In the genomic region with DNA sequence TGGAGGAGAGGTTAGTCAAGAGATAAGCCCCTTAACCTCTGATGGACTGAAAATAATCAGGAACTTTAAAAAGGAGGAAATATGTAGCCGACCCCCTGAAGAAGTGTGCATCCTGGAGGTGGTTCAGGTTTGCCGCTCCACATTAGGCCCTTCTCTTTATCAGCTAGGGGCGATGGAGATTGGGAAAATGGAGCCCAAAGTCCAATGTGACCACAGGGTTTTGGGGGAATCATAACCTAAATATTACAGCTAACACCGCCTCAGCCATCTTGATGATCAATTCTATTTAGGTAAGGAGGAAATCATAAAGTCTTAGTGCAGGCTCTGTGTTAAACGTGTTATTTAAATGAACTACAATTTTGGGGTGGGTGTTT, we compare ENCODE assay signal across 8 cellular contexts. TPM values are rescaled to one million over a fixed set of nuclear protein-coding genes. Genes with fewer than 3 reads are reported as not detected.
A peak's percentile ranks its signal among the peaks of the same experiment; 100 is the strongest.
DNase-seq lines count a peak whose midpoint lies in the region; TF ChIP-seq lines count a peak whose summit lies in the region.

No MANE protein-coding gene starts in this region.

- H3K9me3 Mint-ChIP-seq in nephron progenitor cell: no peaks in the 10 kb centered on the region

- H4K20me1 ChIP-seq in BLaER1 treated with 17β-estradiol and CSF1 and Interleukin-3, amounts not matched to agents 10 nM and 100 nM: peaks cover 16 to 61% (median 48%) of the 10 kb centered on the region in 11 experiments; a peak in 19 of 22 replicates

- H3K4me1 ChIP-seq in BLaER1 treated with 17β-estradiol and CSF1 and Interleukin-3, amounts not matched to agents 10 nM and 100 nM: peaks cover 38 to 63% (median 44%) of the 10 kb centered on the region in 10 experiments

- H3K36me3 ChIP-seq in BLaER1 treated with 17β-estradiol and CSF1 and Interleukin-3, amounts not matched to agents 10 nM and 100 nM: peaks cover 17 to 51% (median 48%) of the 10 kb centered on the region in 11 experiments
- no peaks in the 10 kb centered on the region; the same call in 1 of the 2 replicates for H3K36me3 ChIP-seq in MG63

- no peak for TF ChIP-seq CTCF in dorsolateral prefrontal cortex (IDR thresholded peaks at IDR 0.05 in 54 of 56, conservative IDR thresholded peaks at IDR 0.05 in 2 of 56; ENCODE audit: low read depth in 1 of 56, partially characterized antibody in 56 of 56)
- no peak for TF ChIP-seq CTCF in nephron progenitor cell (IDR thresholded peaks at IDR 0.05)

- H3K9ac ChIP-seq in BLaER1 treated with 17β-estradiol and CSF1 and Interleukin-3, amounts not matched to agents 10 nM and 100 nM: peak overlapping the region; percentile 95 to 100 (median 99)

- no peaks in the 10 kb centered on the region for H3K27me3 ChIP-seq in BLaER1 treated with 17β-estradiol and CSF1 and Interleukin-3, amounts not matched to agents 10 nM and 100 nM
- H3K27me3 ChIP-seq in MG63: no peaks in the 10 kb centered on the region
- H3K27me3 ChIP-seq in dorsolateral prefrontal cortex: no peaks in the 10 kb centered on the region

- DNase-seq in MG63 (no peak), dorsolateral prefrontal cortex (no peak), nephron progenitor cell (no peak), SW480 (ENCODE audit: low spot score) (no peak), putamen (ENCODE audit: low spot score) (no peak), nucleus accumbens (lab: John Stamatoyannopoulos, UW) (no peak), T-helper 9 cell (no peak)

- intact Hi-C loops in dorsolateral prefrontal cortex (cut with DNase I): loop anchor here in 1 of 2 donors (5.0 kb wide), 2 partner anchors 58 to 128 kb away; no protein-coding TSS in a partner anchor

- H3K36me3 Mint-ChIP-seq in nephron progenitor cell (ENCODE audit: low read depth): peaks cover 26% of the 10 kb centered on the region

- peaks cover 53% of the 10 kb centered on the region for H3K4me1 Mint-ChIP-seq in nephron progenitor cell

- peak overlapping the region; percentile 88 for H3K4me3 Mint-ChIP-seq in nephron progenitor cell

- H3K9me3 ChIP-seq in BLaER1 treated with 17β-estradiol and CSF1 and Interleukin-3, amounts not matched to agents 10 nM and 100 nM (replicated peaks in 1 of 11): no peaks in the 10 kb centered on the region
- H3K9me3 ChIP-seq in MG63: no peaks in the 10 kb centered on the region

- peak overlapping the region; percentile 95 to 99 (median 98) for H3K27ac ChIP-seq in BLaER1 treated with 17β-estradiol and CSF1 and Interleukin-3, amounts not matched to agents 10 nM and 100 nM
- H3K27ac ChIP-seq in dorsolateral prefrontal cortex: peak overlapping the region in 53 of 59 donors; percentile 1 to 97 (median 94)

- peaks cover 7% of the 10 kb centered on the region for H3K27me3 Mint-ChIP-seq in nephron progenitor cell (ENCODE audit: low read depth, poor library complexity)

- peak overlapping the region; percentile 93 to 99 (median 97) for H3K4me3 ChIP-seq in BLaER1 treated with 17β-estradiol and CSF1 and Interleukin-3, amounts not matched to agents 10 nM and 100 nM
- H3K4me3 ChIP-seq in MG63 (peak overlapping the region; percentile 56), dorsolateral prefrontal cortex (peak overlapping the region; percentile 19 to 93 (median 78))

- peak overlapping the region; percentile 80 to 98 (median 91) for H3K4me2 ChIP-seq in BLaER1 treated with 17β-estradiol and CSF1 and Interleukin-3, amounts not matched to agents 10 nM and 100 nM

- H3K27ac Mint-ChIP-seq in nephron progenitor cell: no peak overlapping the region

RNA-seq across cellular contexts. Expression of gene OGFRL1, which starts 1.2 kb away (rescaled TPM):
- total RNA-seq in MG63 (2014; rRNA removed; shearing (Covaris generic); ENCODE audit: low replicate concordance): 3.5 and 5.8 TPM in 2 replicates
- 100 to 1,000 TPM in 23 of 120 experiments, 10 to 100 TPM in 97; 51.0 to 159 (median 84.2) TPM for total RNA-seq in dorsolateral prefrontal cortex
